ENCODE assay signal across 1 cellular context in the genomic region with DNA sequence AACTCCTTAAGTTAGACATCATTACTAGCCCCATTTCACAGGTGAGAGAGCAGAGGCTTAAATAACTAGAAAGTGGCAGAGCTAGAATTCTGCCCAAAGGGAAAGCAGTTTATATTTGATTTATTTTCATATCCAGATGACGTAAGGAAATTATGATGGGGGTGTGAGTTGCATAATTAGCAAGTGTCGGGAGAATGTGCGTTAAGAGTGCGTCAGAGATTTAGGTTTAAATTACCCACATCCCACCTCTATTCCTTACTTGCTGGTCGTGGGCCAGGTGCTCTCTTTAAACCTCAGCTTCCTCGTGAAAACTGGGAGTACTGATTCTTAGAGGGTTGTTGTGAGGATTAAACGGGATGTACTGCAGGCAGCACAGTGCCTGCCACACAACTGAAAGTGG.
TF ChIP-seq lines count a peak whose summit lies in the region.

No MANE protein-coding gene starts in this region.

TF ChIP-seq in A549, 52 proteins besides CTCF, POLR2A, EP300 and RAD21 (continued from another document):
- no peak for TF ChIP-seq MYC (IDR thresholded peaks at IDR 0.05; ENCODE audit: borderline replicate concordance, low read length)
- TF ChIP-seq FOXS1 (CRISPR knock-in tag; IDR thresholded peaks at IDR 0.05): no peak
- no peak for TF ChIP-seq ZNF302 (CRISPR knock-in tag; IDR thresholded peaks at IDR 0.05)
